ENCODE assay signal across 12 cellular contexts in genomic region chr17:77377836-77378235, GRCh38.
DNase-seq lines count a peak whose midpoint lies in the region; ATAC-seq and TF ChIP-seq lines count a peak whose summit lies in the region.
"Had no signal": no experiment of that assay in that cellular context is flagged by ENCODE, and none has a peak within 500 bp of the region (broad histone marks: within the 10 kb centered on the region; RNA-seq: fewer than 3 reads in every experiment).

No MANE protein-coding gene starts in this region.

- H3K9me2 ChIP-seq in SK-N-SH, result no peaks in the 10 kb centered on the region
- no peaks in the 10 kb centered on the region for H3K9me2 ChIP-seq in hepatocyte (replicated peaks; ENCODE audit: insufficient read depth)

- no peak for TF ChIP-seq RAD21 in SK-N-SH (IDR thresholded peaks at IDR 0.05; ENCODE audit: low read length)

- H3K4me1 ChIP-seq in SK-N-SH (ENCODE audit: control insufficient read depth in 1 of 2, insufficient read depth in 2 of 2, low read depth in 1 of 2, low read length in 1 of 2), result peaks cover 22 to 84% of the 10 kb centered on the region in 2 experiments
- peaks cover 74% of the 10 kb centered on the region for H3K4me1 ChIP-seq in hepatocyte (ENCODE audit: insufficient read depth)
- H3K4me1 ChIP-seq in spleen, result peaks cover 64 to 97% (median 87%) of the 10 kb centered on the region in 6 donors

- H3K36me3 ChIP-seq in SK-N-SH (replicated peaks in 1 of 2; ENCODE audit: control insufficient read depth in 1 of 2, insufficient read depth in 2 of 2, low read length in 1 of 2) (no peaks in the 10 kb centered on the region), hepatocyte (replicated peaks; ENCODE audit: insufficient read depth, low read depth) (no peaks in the 10 kb centered on the region), spleen (peaks cover 0 to 11% (median 0%) of the 10 kb centered on the region in 6 donors)

- ATAC-seq in SK-N-SH treated with all-trans-retinoic acid at 6 μM for 48 hours (no peak), T-helper 17 cell (no peak), GM21367 (IDR thresholded peaks at IDR 0.05; ENCODE audit: unreplicated experiment) (no peak)

- H2AFZ ChIP-seq in SK-N-SH (ENCODE audit: low read depth) (no peak overlapping the region), hepatocyte (no peak overlapping the region)

- peaks cover 82% of the 10 kb centered on the region for H4K20me1 ChIP-seq in SK-N-SH (ENCODE audit: insufficient read depth)
- H4K20me1 ChIP-seq in hepatocyte (ENCODE audit: insufficient read depth, poor library complexity, severe bottlenecking), result peaks cover 81% of the 10 kb centered on the region

- peaks cover 10% of the 10 kb centered on the region for H3F3A ChIP-seq in SK-N-SH (replicated peaks; ENCODE audit: insufficient read depth)

- H3K27me3 Mint-ChIP-seq in T-helper 17 cell, result no peaks in the 10 kb centered on the region

- H3K4me2 ChIP-seq in SK-N-SH, result no peak overlapping the region
- H3K4me2 ChIP-seq in hepatocyte, result peak overlapping the region; percentile 95

- H3K27ac ChIP-seq in SK-N-SH (ENCODE audit: low read depth in 2 of 2, low read length in 1 of 2), result peak overlapping the region in 1 of 2 experiments; percentile 100; a peak in 2 of 4 replicates
- H3K27ac ChIP-seq in hepatocyte, result peak overlapping the region; percentile 96
- H3K27ac ChIP-seq in spleen, result peak overlapping the region in 5 of 8 donors; percentile 91 to 95 (median 94)

- WGBS in SK-N-SH (ENCODE audit: low lambda C conversion rate), result 87% methylated on average over 3 of the region's 7 CpGs
- WGBS in hepatocyte (ENCODE audit: low lambda C conversion rate, missing lambda C conversion rate), result 78% methylated on average over 7 of the region's 7 CpGs
- WGBS in spleen, 5 donors, result 79 to 87% (median 86%) methylated on average over 2 to 7 of the region's 7 CpGs

- TF ChIP-seq POLR2A in spleen (IDR thresholded peaks at IDR 0.05), result no peak

- no peaks in the 10 kb centered on the region for H3K27me3 ChIP-seq in SK-N-SH (ENCODE audit: insufficient read depth)
- H3K27me3 ChIP-seq in hepatocyte, result no peaks in the 10 kb centered on the region
- H3K27me3 ChIP-seq in spleen (replicated peaks in 1 of 7), result no peaks in the 10 kb centered on the region

- H3K9me3 ChIP-seq in SK-N-SH (no peaks in the 10 kb centered on the region), T-helper 17 cell (ENCODE audit: control insufficient read depth, low read length, poor library complexity, severe bottlenecking) (no peaks in the 10 kb centered on the region), hepatocyte (ENCODE audit: low read depth) (no peaks in the 10 kb centered on the region), spleen (no peaks in the 10 kb centered on the region)

- H3K4me3 ChIP-seq in SK-N-SH (ENCODE audit: low read depth in 2 of 2, low read length in 1 of 2) (no peak overlapping the region; a peak in 1 of 4 replicates), hepatocyte (no peak overlapping the region), spleen (no peak overlapping the region)

- H3K79me2 ChIP-seq in SK-N-SH (ENCODE audit: insufficient read depth) (peaks cover 94% of the 10 kb centered on the region), hepatocyte (peaks cover 95% of the 10 kb centered on the region)

- CTCF ChIA-PET in SK-N-SH (lab: Yijun Ruan, JAX), result interaction anchor here (0.7 to 3.5 kb wide), 14 partner anchors 10 to 163 kb away, joined by 3 to 25 read pairs (median 4); no protein-coding TSS in a partner anchor

- TF ChIP-seq EP300 in SK-N-SH (IDR thresholded peaks at IDR 0.05; ENCODE audit: borderline replicate concordance in 1 of 2, low read depth in 1 of 2, low read length in 1 of 2), result no peak

- H3K27ac Mint-ChIP-seq in T-helper 17 cell, result peak overlapping the region; percentile 93

- intact Hi-C loops in spleen (cut with DNase I; ENCODE audit: low total_unique reads), result no loop called here

- no peak for TF ChIP-seq CTCF in SK-N-SH (IDR thresholded peaks at IDR 0.05)
- TF ChIP-seq CTCF in hepatocyte (IDR thresholded peaks at IDR 0.05; ENCODE audit: poor library complexity), result no peak
- no peak for TF ChIP-seq CTCF in spleen (IDR thresholded peaks at IDR 0.05 in 8 of 11, conservative IDR thresholded peaks at IDR 0.05 in 3 of 11)

- POLR2A ChIA-PET in SK-N-SH (lab: Yijun Ruan, JAX), result interaction anchor here (0.6 to 6.6 kb wide), 6 partner anchors 11 to 580 kb away, joined by 3 to 44 read pairs (median 3); no protein-coding TSS in a partner anchor

- H3K36me3 Mint-ChIP-seq in T-helper 17 cell (ENCODE audit: low read depth), result peaks cover 6% of the 10 kb centered on the region

- DNase-seq in SK-N-SH, result peak; percentile 57
- no peak for DNase-seq in T-helper 17 cell
- DNase-seq in hepatocyte (ENCODE audit: low spot score), result no peak
- DNase-seq in spleen, result no peak
- no peak for DNase-seq in T-helper 1 cell
- no peak for DNase-seq in NCI-H2081 (lab: John Stamatoyannopoulos, UW)
- DNase-seq: activated CD8-positive, alpha-beta memory T cell treated with anti-CD3 and anti-CD28 coated beads, Interleukin-2, amount 50 U/mL, for 4 hours; NCI-H187 treated with DMSO at 0.1 percent for 48 hours; occipital lobe; OCI-M1 had no signal

- peaks cover 63% of the 10 kb centered on the region for H3K4me1 Mint-ChIP-seq in T-helper 17 cell

- H3K4me3 Mint-ChIP-seq in T-helper 17 cell, result peak overlapping the region; percentile 53

- H3K9ac ChIP-seq in SK-N-SH, result no peak overlapping the region

TF ChIP-seq in SK-N-SH, 30 proteins besides CTCF, POLR2A, EP300 and RAD21:
- TF ChIP-seq POLR2AphosphoS5 (IDR thresholded peaks at IDR 0.05; ENCODE audit: low read depth, low read length) (no peak), FOXJ3 (CRISPR knock-in tag; IDR thresholded peaks at IDR 0.05) (no peak), YY1 (IDR thresholded peaks at IDR 0.05; ENCODE audit: low read depth) (no peak), MEF2A (IDR thresholded peaks at IDR 0.05; ENCODE audit: borderline replicate concordance, low read depth) (no peak), TCF12 (IDR thresholded peaks at IDR 0.05) (no peak), GABPA (IDR thresholded peaks at IDR 0.05; ENCODE audit: low read depth) (no peak), GATA2 (CRISPR knock-in tag; IDR thresholded peaks at IDR 0.05) (no peak), MAX (IDR thresholded peaks at IDR 0.05; ENCODE audit: low read depth) (no peak), NFIC (IDR thresholded peaks at IDR 0.05; ENCODE audit: borderline replicate concordance) (no peak), JUND (IDR thresholded peaks at IDR 0.05) (no peak), ELF1 (IDR thresholded peaks at IDR 0.05) (no peak), TEAD4 (IDR thresholded peaks at IDR 0.05; ENCODE audit: borderline replicate concordance, insufficient read depth) (no peak), RXRA (IDR thresholded peaks at IDR 0.05; ENCODE audit: borderline replicate concordance, low read depth) (no peak)

TF ChIP-seq in SK-N-SH treated with all-trans-retinoic acid at 6 μM for 48 hours, 23 proteins besides CTCF, POLR2A, EP300 and RAD21 (continues in another document):
- TF ChIP-seq ZFP3 (CRISPR knock-in tag; IDR thresholded peaks at IDR 0.05), result no peak
- no peak for TF ChIP-seq ESRRG (CRISPR knock-in tag; IDR thresholded peaks at IDR 0.05)
- TF ChIP-seq CSRNP3 (CRISPR knock-in tag; IDR thresholded peaks at IDR 0.05), result no peak
- no peak for TF ChIP-seq GLIS3 (CRISPR knock-in tag; IDR thresholded peaks at IDR 0.05)
- TF ChIP-seq OSR1 (CRISPR knock-in tag; IDR thresholded peaks at IDR 0.05), result no peak
- TF ChIP-seq RARB (CRISPR knock-in tag; IDR thresholded peaks at IDR 0.05), result no peak
- no peak for TF ChIP-seq CSDC2 (CRISPR knock-in tag; IDR thresholded peaks at IDR 0.05)
- TF ChIP-seq ARNTL (CRISPR knock-in tag; IDR thresholded peaks at IDR 0.05; ENCODE audit: borderline replicate concordance, low read depth), result no peak
- no peak for TF ChIP-seq BACH2 (CRISPR knock-in tag; IDR thresholded peaks at IDR 0.05; ENCODE audit: borderline replicate concordance)
- TF ChIP-seq TCF4 (CRISPR knock-in tag; IDR thresholded peaks at IDR 0.05; ENCODE audit: borderline replicate concordance), result no peak
- no peak for TF ChIP-seq ZNF8 (CRISPR knock-in tag; IDR thresholded peaks at IDR 0.05)
- TF ChIP-seq PPARA (CRISPR knock-in tag; IDR thresholded peaks at IDR 0.05; ENCODE audit: borderline replicate concordance), result no peak
- TF ChIP-seq PATZ1 (CRISPR knock-in tag; IDR thresholded peaks at IDR 0.05; ENCODE audit: borderline replicate concordance), result no peak
